19 cellular contexts compared by ENCODE assay signal in the genomic region with DNA sequence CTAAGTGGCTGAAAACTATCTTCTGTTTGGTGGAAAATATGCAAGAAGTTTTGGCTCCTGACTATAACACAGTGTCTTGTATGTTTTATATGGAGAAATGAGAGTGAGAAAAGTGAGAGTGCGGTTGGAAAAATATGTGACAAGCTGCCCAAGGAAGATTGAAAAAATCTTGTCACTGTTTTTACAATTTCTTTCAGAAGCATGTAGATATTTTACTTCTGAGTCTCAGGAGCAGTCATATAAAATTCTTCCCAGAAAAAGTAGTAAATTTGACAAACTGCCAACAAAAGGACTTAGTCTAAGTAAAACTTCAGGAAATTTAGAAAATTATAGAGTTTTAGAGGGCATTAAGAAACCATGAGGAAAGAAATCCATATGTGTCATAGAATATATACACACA.
"Had no signal": no experiment of that assay in that cellular context is flagged by ENCODE, and none has a peak within 500 bp of the region (broad histone marks: within the 10 kb centered on the region; RNA-seq: fewer than 3 reads in every experiment).

No MANE protein-coding gene starts in this region.

- H3K36me3 Mint-ChIP-seq: neural progenitor cell; stimulated activated effector memory CD8-positive, alpha-beta T cell treated with anti-CD3 and anti-CD28 coated beads, Interleukin-12 subunit alpha, Interleukin-12 subunit beta, amount 100 ng/mL, for 72 hours had no signal

- DNase-seq: activated B cell treated with CpG ODN at 0.5 μM for 24 hours; activated CD4-positive, alpha-beta T cell treated with anti-CD3 and anti-CD28 coated beads for 48 hours; activated gamma-delta T cell treated with Interleukin-2 at 50 U/mL for 16 hours; anterior cingulate cortex; brain microvascular endothelial cell; dermis blood vessel endothelial cell; islet precursor cell; naive B cell; ovary; stimulated activated CD4-positive, alpha-beta T cell treated with anti-CD3 and anti-CD28 coated beads, Interleukin-2, amount 100 ng/mL, for 24 hours; tibial artery; uterus had no signal

- H3K9me3 ChIP-seq: ovary, tibial artery, uterus had no signal

- H3K4me3 ChIP-seq: neural progenitor cell, ovary, tibial artery, uterus had no signal

- H3K27me3 ChIP-seq: brain microvascular endothelial cell, neural progenitor cell, ovary, tibial artery, uterus had no signal

- H3K9ac ChIP-seq: neural progenitor cell had no signal

- H3K36me3 ChIP-seq: brain microvascular endothelial cell, neural progenitor cell, ovary, tibial artery, uterus had no signal

- H3K4me3 Mint-ChIP-seq: activated B cell treated with CpG ODN at 0.5 μM for 24 hours; activated naive CD8-positive, alpha-beta T cell; naive B cell; neural progenitor cell; stimulated activated effector memory CD8-positive, alpha-beta T cell treated with anti-CD3 and anti-CD28 coated beads, Interleukin-12 subunit alpha, Interleukin-12 subunit beta, amount 100 ng/mL, for 72 hours; T-helper 2 cell treated with Interferon-gamma antibody and Interleukin-4, amounts not matched to agents 5 μg/mL and 100 μg/mL, for 36 hours had no signal

- H3K27ac ChIP-seq: brain microvascular endothelial cell, epithelial cell of prostate, neural progenitor cell, ovary, uterus had no signal

- H3K27me3 Mint-ChIP-seq: activated B cell treated with CpG ODN at 0.5 μM for 24 hours; activated naive CD8-positive, alpha-beta T cell; naive B cell had no signal

- H3K4me1 ChIP-seq: neural progenitor cell had no signal

- ATAC-seq: left lobe of liver; sciatic nerve; stimulated activated effector memory CD8-positive, alpha-beta T cell treated with anti-CD3 and anti-CD28 coated beads, Interleukin-12 subunit alpha, Interleukin-12 subunit beta, amount 100 ng/mL, for 72 hours had no signal

- H3K27ac Mint-ChIP-seq: activated B cell treated with CpG ODN at 0.5 μM for 24 hours; activated naive CD8-positive, alpha-beta T cell; naive B cell; neural progenitor cell; stimulated activated effector memory CD8-positive, alpha-beta T cell treated with anti-CD3 and anti-CD28 coated beads, Interleukin-12 subunit alpha, Interleukin-12 subunit beta, amount 100 ng/mL, for 72 hours; T-helper 2 cell treated with Interferon-gamma antibody and Interleukin-4, amounts not matched to agents 5 μg/mL and 100 μg/mL, for 36 hours had no signal
